In the genomic region with DNA sequence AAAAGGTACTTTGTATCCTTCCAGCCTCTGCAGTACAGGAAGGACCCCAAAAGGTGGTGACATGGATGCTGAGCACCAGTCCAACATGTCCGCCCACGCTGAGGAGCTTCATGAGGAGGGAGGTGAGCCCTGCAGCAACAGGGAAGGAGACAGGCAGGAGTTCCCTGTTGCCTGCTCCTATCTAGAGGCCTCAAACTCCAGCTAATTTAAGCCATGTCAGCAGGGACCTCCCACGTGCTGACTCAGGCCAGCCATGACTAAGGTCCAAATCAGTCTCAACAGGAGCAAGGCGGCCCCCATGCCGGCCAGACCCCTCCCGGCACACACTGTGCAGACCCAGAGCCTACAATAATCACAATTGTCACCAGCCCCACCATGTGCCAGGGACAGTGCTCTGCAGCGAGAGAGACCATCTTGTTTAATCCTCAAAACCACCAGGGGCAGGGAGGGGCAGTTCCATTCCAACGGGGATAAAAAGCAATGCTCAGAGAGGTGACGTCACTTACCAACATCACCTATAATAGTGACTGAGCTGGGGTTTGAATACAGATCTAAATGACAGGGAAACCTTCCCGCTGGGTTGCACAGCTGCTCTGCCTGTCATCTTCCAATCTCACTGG, we compare ENCODE assay signal across 1 cellular context.
A peak's percentile ranks its signal among the peaks of the same experiment; 100 is the strongest.
TF ChIP-seq lines count a peak whose summit lies in the region.

No MANE protein-coding gene starts in this region.

TF ChIP-seq in K562, 482 proteins besides CTCF, POLR2A, EP300 and RAD21 (continued from another document and continues in another):
- TF ChIP-seq, protein P1, sequence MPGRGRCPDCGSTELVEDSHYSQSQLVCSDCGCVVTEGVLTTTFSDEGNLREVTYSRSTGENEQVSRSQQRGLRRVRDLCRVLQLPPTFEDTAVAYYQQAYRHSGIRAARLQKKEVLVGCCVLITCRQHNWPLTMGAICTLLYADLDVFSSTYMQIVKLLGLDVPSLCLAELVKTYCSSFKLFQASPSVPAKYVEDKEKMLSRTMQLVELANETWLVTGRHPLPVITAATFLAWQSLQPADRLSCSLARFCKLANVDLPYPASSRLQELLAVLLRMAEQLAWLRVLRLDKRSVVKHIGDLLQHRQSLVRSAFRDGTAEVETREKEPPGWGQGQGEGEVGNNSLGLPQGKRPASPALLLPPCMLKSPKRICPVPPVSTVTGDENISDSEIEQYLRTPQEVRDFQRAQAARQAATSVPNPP (IDR thresholded peaks at IDR 0.05; ENCODE audit: borderline replicate concordance, insufficient read depth, insufficient read length), result no peak
- TF ChIP-seq CBFA2T3 (IDR thresholded peaks at IDR 0.05) (peak; percentile 72), TAF1 (IDR thresholded peaks at IDR 0.05; ENCODE audit: control insufficient read depth, extremely low read depth, insufficient read depth, low read length, severe bottlenecking) (peak; percentile 37), ELK1 (CRISPR knock-in tag; IDR thresholded peaks at IDR 0.05) (no peak), ZFX (CRISPR knock-in tag; IDR thresholded peaks at IDR 0.05) (peak; percentile 68), KLF16 (IDR thresholded peaks at IDR 0.05) (peak; percentile 71; the same call in 1 of the 2 replicates), ETV1 (tag; conservative IDR thresholded peaks at IDR 0.05; ENCODE audit: low read depth) (0 out of 2 replicates have a peak, but pooled peaks have one; percentile 16), KHSRP (IDR thresholded peaks at IDR 0.05) (no peak), JUND (IDR thresholded peaks at IDR 0.05; ENCODE audit: borderline replicate concordance, low read depth, low read length) (peak; percentile 86), JUND (tag; IDR thresholded peaks at IDR 0.05; ENCODE audit: borderline replicate concordance, low read depth, low read length) (peak; percentile 89), NFIX (CRISPR knock-in tag; IDR thresholded peaks at IDR 0.05; ENCODE audit: low read depth) (no peak), CBX5 (IDR thresholded peaks at IDR 0.05; ENCODE audit: borderline replicate concordance, low read depth) (peak; percentile 30; the same call in 1 of the 2 replicates), TAL1 (IDR thresholded peaks at IDR 0.05) (peak; percentile 23; the same call in 1 of the 2 replicates), ZNF584 (CRISPR knock-in tag; IDR thresholded peaks at IDR 0.05; ENCODE audit: low read depth) (peak; percentile 63; the same call in 1 of the 2 replicates), VEZF1 (CRISPR knock-in tag; IDR thresholded peaks at IDR 0.05) (peak; percentile 72), ZNF175 (CRISPR knock-in tag; IDR thresholded peaks at IDR 0.05; ENCODE audit: low read depth) (peak; percentile 82), TBP (optimal IDR thresholded peaks at IDR 0.05; ENCODE audit: low read depth, low read length) (no peak), SMAD4 (CRISPR knock-in tag; conservative IDR thresholded peaks at IDR 0.05) (peak; percentile 88), CREB3 (tag; conservative IDR thresholded peaks at IDR 0.05; ENCODE audit: low read depth) (peak; percentile 90), TEAD2 (tag; IDR thresholded peaks at IDR 0.05) (0 out of 2 replicates have a peak, but pooled peaks have one; percentile 7), ZNF134 (CRISPR knock-in tag; conservative IDR thresholded peaks at IDR 0.05) (peak; percentile 82), MYNN (IDR thresholded peaks at IDR 0.05) (peak; percentile 67; the same call in 1 of the 2 replicates), MYNN (CRISPR knock-in tag; IDR thresholded peaks at IDR 0.05) (no peak), SMARCC2 (IDR thresholded peaks at IDR 0.05; ENCODE audit: low read depth) (peak; percentile 71; the same call in 1 of the 2 replicates), ARID1B (IDR thresholded peaks at IDR 0.05) (peak; percentile 82), ZBTB12 (CRISPR knock-in tag; IDR thresholded peaks at IDR 0.05) (peak; percentile 44; the same call in 1 of the 2 replicates), BACH1 (tag; IDR thresholded peaks at IDR 0.05) (peak; percentile 94), TAF7 (tag; IDR thresholded peaks at IDR 0.05) (0 out of 2 replicates have a peak, but pooled peaks have one; percentile 11), ZBTB8A (IDR thresholded peaks at IDR 0.05; ENCODE audit: partially characterized antibody) (no peak), DPF2 (IDR thresholded peaks at IDR 0.05) (peak; percentile 89), GATAD2A (IDR thresholded peaks at IDR 0.05) (peak; percentile 18; the same call in 1 of the 2 replicates), YBX1 (IDR thresholded peaks at IDR 0.05) (no peak), MYC (IDR thresholded peaks at IDR 0.05; ENCODE audit: low read depth, low read length) (peak; percentile 71; the same call in 1 of the 2 replicates), MYC (CRISPR knock-in tag; IDR thresholded peaks at IDR 0.05; ENCODE audit: borderline replicate concordance, low read depth) (no peak), ADNP (tag; IDR thresholded peaks at IDR 0.05) (no peak), DMBX1 (CRISPR knock-in tag; IDR thresholded peaks at IDR 0.05; ENCODE audit: borderline replicate concordance) (peak; percentile 76; the same call in 1 of the 2 replicates), RBFOX2 (IDR thresholded peaks at IDR 0.05; ENCODE audit: low read depth, low read length) (peak; percentile 69), HMG20B (CRISPR knock-in tag; IDR thresholded peaks at IDR 0.05) (no peak), PURB (CRISPR knock-in tag; IDR thresholded peaks at IDR 0.05; ENCODE audit: low read depth) (no peak), MBD2 (IDR thresholded peaks at IDR 0.05; ENCODE audit: borderline replicate concordance, low read depth) (peak; percentile 37; the same call in 1 of the 2 replicates)
- TF ChIP-seq, protein P2, sequence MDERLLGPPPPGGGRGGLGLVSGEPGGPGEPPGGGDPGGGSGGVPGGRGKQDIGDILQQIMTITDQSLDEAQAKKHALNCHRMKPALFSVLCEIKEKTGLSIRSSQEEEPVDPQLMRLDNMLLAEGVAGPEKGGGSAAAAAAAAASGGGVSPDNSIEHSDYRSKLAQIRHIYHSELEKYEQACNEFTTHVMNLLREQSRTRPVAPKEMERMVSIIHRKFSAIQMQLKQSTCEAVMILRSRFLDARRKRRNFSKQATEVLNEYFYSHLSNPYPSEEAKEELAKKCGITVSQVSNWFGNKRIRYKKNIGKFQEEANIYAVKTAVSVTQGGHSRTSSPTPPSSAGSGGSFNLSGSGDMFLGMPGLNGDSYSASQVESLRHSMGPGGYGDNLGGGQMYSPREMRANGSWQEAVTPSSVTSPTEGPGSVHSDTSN (CRISPR knock-in tag; IDR thresholded peaks at IDR 0.05; ENCODE audit: low read depth), result no peak
- TF ChIP-seq, protein P2 (tag; conservative IDR thresholded peaks at IDR 0.05; ENCODE audit: low read depth), result peak; percentile 40; the same call in 1 of the 2 replicates
- TF ChIP-seq, protein P3, sequence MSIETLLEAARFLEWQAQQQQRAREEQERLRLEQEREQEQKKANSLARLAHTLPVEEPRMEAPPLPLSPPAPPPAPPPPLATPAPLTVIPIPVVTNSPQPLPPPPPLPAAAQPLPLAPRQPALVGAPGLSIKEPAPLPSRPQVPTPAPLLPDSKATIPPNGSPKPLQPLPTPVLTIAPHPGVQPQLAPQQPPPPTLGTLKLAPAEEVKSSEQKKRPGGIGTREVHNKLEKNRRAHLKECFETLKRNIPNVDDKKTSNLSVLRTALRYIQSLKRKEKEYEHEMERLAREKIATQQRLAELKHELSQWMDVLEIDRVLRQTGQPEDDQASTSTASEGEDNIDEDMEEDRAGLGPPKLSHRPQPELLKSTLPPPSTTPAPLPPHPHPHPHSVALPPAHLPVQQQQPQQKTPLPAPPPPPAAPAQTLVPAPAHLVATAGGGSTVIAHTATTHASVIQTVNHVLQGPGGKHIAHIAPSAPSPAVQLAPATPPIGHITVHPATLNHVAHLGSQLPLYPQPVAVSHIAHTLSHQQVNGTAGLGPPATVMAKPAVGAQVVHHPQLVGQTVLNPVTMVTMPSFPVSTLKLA (conservative IDR thresholded peaks at IDR 0.05), result peak; percentile 76 to 85
- TF ChIP-seq, protein P4, sequence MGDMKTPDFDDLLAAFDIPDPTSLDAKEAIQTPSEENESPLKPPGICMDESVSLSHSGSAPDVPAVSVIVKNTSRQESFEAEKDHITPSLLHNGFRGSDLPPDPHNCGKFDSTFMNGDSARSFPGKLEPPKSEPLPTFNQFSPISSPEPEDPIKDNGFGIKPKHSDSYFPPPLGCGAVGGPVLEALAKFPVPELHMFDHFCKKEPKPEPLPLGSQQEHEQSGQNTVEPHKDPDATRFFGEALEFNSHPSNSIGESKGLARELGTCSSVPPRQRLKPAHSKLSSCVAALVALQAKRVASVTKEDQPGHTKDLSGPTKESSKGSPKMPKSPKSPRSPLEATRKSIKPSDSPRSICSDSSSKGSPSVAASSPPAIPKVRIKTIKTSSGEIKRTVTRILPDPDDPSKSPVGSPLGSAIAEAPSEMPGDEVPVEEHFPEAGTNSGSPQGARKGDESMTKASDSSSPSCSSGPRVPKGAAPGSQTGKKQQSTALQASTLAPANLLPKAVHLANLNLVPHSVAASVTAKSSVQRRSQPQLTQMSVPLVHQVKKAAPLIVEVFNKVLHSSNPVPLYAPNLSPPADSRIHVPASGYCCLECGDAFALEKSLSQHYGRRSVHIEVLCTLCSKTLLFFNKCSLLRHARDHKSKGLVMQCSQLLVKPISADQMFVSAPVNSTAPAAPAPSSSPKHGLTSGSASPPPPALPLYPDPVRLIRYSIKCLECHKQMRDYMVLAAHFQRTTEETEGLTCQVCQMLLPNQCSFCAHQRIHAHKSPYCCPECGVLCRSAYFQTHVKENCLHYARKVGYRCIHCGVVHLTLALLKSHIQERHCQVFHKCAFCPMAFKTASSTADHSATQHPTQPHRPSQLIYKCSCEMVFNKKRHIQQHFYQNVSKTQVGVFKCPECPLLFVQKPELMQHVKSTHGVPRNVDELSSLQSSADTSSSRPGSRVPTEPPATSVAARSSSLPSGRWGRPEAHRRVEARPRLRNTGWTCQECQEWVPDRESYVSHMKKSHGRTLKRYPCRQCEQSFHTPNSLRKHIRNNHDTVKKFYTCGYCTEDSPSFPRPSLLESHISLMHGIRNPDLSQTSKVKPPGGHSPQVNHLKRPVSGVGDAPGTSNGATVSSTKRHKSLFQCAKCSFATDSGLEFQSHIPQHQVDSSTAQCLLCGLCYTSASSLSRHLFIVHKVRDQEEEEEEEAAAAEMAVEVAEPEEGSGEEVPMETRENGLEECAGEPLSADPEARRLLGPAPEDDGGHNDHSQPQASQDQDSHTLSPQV (IDR thresholded peaks at IDR 0.05), result peak; percentile 99
- TF ChIP-seq, protein P5, sequence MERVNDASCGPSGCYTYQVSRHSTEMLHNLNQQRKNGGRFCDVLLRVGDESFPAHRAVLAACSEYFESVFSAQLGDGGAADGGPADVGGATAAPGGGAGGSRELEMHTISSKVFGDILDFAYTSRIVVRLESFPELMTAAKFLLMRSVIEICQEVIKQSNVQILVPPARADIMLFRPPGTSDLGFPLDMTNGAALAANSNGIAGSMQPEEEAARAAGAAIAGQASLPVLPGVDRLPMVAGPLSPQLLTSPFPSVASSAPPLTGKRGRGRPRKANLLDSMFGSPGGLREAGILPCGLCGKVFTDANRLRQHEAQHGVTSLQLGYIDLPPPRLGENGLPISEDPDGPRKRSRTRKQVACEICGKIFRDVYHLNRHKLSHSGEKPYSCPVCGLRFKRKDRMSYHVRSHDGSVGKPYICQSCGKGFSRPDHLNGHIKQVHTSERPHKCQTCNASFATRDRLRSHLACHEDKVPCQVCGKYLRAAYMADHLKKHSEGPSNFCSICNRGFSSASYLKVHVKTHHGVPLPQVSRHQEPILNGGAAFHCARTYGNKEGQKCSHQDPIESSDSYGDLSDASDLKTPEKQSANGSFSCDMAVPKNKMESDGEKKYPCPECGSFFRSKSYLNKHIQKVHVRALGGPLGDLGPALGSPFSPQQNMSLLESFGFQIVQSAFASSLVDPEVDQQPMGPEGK (CRISPR knock-in tag; IDR thresholded peaks at IDR 0.05; ENCODE audit: borderline replicate concordance), result peak; percentile 60; the same call in 1 of the 2 replicates
